In the genomic region with DNA sequence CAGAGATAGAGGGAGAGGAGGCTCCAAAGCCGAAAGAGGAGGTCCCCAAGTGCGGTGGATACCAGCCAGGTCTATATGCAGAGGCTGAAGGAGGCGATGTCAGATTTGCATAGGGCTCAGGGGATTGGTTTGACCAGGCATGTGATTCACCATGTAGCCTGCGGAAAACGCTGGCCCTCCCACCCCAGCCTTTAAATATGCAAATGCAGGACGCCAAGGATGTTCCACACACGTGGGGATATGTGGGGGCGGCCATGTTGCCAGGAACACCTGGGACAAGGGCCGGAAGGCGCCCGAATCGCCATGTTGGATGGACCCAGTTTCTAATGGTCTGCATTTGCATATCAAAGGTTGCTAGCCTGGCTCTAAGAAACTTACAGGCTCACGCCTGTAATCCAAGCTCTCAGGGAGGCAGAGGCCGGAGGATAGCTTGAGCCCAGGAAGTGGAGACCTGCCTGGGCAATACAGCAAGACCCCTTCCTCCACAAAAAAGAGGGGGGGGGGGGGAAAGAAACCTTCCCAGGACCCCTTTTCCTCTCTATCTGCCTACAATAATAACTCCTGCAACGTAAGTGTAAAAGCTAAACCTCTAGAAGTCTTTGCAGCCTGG, we compare ENCODE assay signal across 14 cellular contexts.
DNase-seq lines count a peak whose midpoint lies in the region; ATAC-seq and TF ChIP-seq lines count a peak whose summit lies in the region.
"Had no signal": no experiment of that assay in that cellular context is flagged by ENCODE, and none has a peak within 500 bp of the region (broad histone marks: within the 10 kb centered on the region; RNA-seq: fewer than 3 reads in every experiment).

No MANE protein-coding gene starts in this region.

- H3K4me2 ChIP-seq in PC-9, result no peak overlapping the region
- H3K4me2 ChIP-seq: BLaER1 treated with 17β-estradiol and CSF1 and Interleukin-3, amounts not matched to agents 10 nM and 100 nM had no signal

- H3K4me3 ChIP-seq in GM06990 (replicated peaks; ENCODE audit: low read depth, low read length) (no peak overlapping the region), HUES6 (ENCODE audit: low read depth, low read length) (peak overlapping the region; percentile 38), endodermal cell (ENCODE audit: low read length) (no peak overlapping the region), iPS-15b (ENCODE audit: low read depth, low read length) (peak overlapping the region; percentile 64), PC-9 (no peak overlapping the region)
- H3K4me3 ChIP-seq: BLaER1 treated with 17β-estradiol and CSF1 and Interleukin-3, amounts not matched to agents 10 nM and 100 nM had no signal

- H3K36me3 ChIP-seq in GM06990 (ENCODE audit: control insufficient read depth, insufficient read depth, low read length) (no peaks in the 10 kb centered on the region), HUES6 (ENCODE audit: control insufficient read depth, insufficient read depth, low read length) (peaks cover 3% of the 10 kb centered on the region; the same call in 1 of the 2 replicates), endodermal cell (ENCODE audit: control insufficient read depth, insufficient read depth, low read length) (peaks cover 21% of the 10 kb centered on the region), iPS-15b (ENCODE audit: control insufficient read depth, insufficient read depth, low read length) (no peaks in the 10 kb centered on the region), PC-9 (ENCODE audit: low read depth) (peaks cover 5% of the 10 kb centered on the region; the same call in 1 of the 2 replicates)

- no peaks in the 10 kb centered on the region for H3K27me3 Mint-ChIP-seq in endodermal cell (ENCODE audit: insufficient read depth)
- H3K27me3 Mint-ChIP-seq: CD4-positive, CD25-positive, alpha-beta regulatory T cell; IgD-negative memory B cell had no signal

- H3K79me2 ChIP-seq in PC-9 (ENCODE audit: low read depth), result no peaks in the 10 kb centered on the region

- 0 out of 2 replicates have a peak, but pooled peaks cover 5% of the 10 kb centered on the region for H3F3A ChIP-seq in PC-9 (ENCODE audit: insufficient read depth, low read depth)

- intact Hi-C loops in PC-9 (cut with micrococcal nuclease; ENCODE audit: unreplicated experiment), result no loop called here

- H3K4me1 ChIP-seq in HUES6 (ENCODE audit: control insufficient read depth, insufficient read depth, low read length) (no peaks in the 10 kb centered on the region), endodermal cell (ENCODE audit: control insufficient read depth, insufficient read depth, low read length) (no peaks in the 10 kb centered on the region), iPS-15b (ENCODE audit: control insufficient read depth, insufficient read depth, low read length) (no peaks in the 10 kb centered on the region), PC-9 (replicated peaks; ENCODE audit: insufficient read depth) (peaks cover under 1% of the 10 kb centered on the region; the same call in 1 of the 2 replicates)
- H3K4me1 ChIP-seq: BLaER1 treated with 17β-estradiol and CSF1 and Interleukin-3, amounts not matched to agents 10 nM and 100 nM had no signal

- H3K9ac ChIP-seq in HUES6 (ENCODE audit: low read length) (peak overlapping the region; percentile 36), endodermal cell (ENCODE audit: extremely low read depth, low read length, poor library complexity, severe bottlenecking) (no peak overlapping the region), iPS-15b (ENCODE audit: low read depth, low read length) (peak overlapping the region; percentile 63)
- H3K9ac ChIP-seq: BLaER1 treated with 17β-estradiol and CSF1 and Interleukin-3, amounts not matched to agents 10 nM and 100 nM had no signal

- no peak overlapping the region for H2AFZ ChIP-seq in PC-9

- no peak overlapping the region for H3K27ac Mint-ChIP-seq in endodermal cell
- H3K27ac Mint-ChIP-seq: CD4-positive, CD25-positive, alpha-beta regulatory T cell; IgD-negative memory B cell had no signal

- no peak for ATAC-seq in HG02938 (IDR thresholded peaks at IDR 0.05; ENCODE audit: unreplicated experiment)

- H3K9me2 ChIP-seq in PC-9 (ENCODE audit: insufficient read depth), result no peaks in the 10 kb centered on the region

- BruUV-seq in PC-9 (replicated peaks; lab: Mats Ljungman, UMichigan), result no TSS peak

- no peak overlapping the region for H3K4me3 Mint-ChIP-seq in endodermal cell
- H3K4me3 Mint-ChIP-seq: CD4-positive, CD25-positive, alpha-beta regulatory T cell; IgD-negative memory B cell had no signal

- WGBS in endodermal cell (ENCODE audit: insufficient coverage in 1 of 2, insufficient read length in 1 of 2), 2 experiments, result 92 to 100% methylated on average over 8 to 15 of the region's 15 CpGs

- H3K36me3 Mint-ChIP-seq in endodermal cell (ENCODE audit: low read depth), result peaks cover 65% of the 10 kb centered on the region

- H3K27me3 ChIP-seq in GM06990 (replicated peaks; ENCODE audit: control insufficient read depth, insufficient read depth, low read length) (no peaks in the 10 kb centered on the region), HUES6 (ENCODE audit: control insufficient read depth, insufficient read depth, low read length) (no peaks in the 10 kb centered on the region), endodermal cell (ENCODE audit: control insufficient read depth, insufficient read depth, low read length, poor library complexity, severe bottlenecking) (no peaks in the 10 kb centered on the region), iPS-15b (ENCODE audit: control insufficient read depth, insufficient read depth, low read length) (no peaks in the 10 kb centered on the region), PC-9 (ENCODE audit: insufficient read depth, low read depth) (no peaks in the 10 kb centered on the region)
- H3K27me3 ChIP-seq: BLaER1 treated with 17β-estradiol and CSF1 and Interleukin-3, amounts not matched to agents 10 nM and 100 nM had no signal

- POLR2A ChIA-PET in PC-9 (lab: Charles Lee; ENCODE audit: unreplicated experiment), result no interaction called here

- DNase-seq in GM06990 (ENCODE audit: extremely low read depth, insufficient read length) (peak; percentile 37), endodermal cell (peak; percentile 66), PC-9 (no peak), HuH-7 (ENCODE audit: low spot score) (no peak)
- no peak for DNase-seq in activated CD4-positive, alpha-beta T cell treated with anti-CD3 and anti-CD28 coated beads for 48 hours
- DNase-seq: ACHN; CD4-positive, CD25-positive, alpha-beta regulatory T cell; DMS53; KG1 had no signal

- H3K9me3 Mint-ChIP-seq in endodermal cell, result peaks cover 40% of the 10 kb centered on the region

- no peak for TF ChIP-seq CTCF in GM06990 (IDR thresholded peaks at IDR 0.05; ENCODE audit: insufficient read depth, low read length, poor library complexity, severe bottlenecking)
- TF ChIP-seq CTCF in endodermal cell (conservative IDR thresholded peaks at IDR 0.05), result no peak
- no peak for TF ChIP-seq CTCF in PC-9 (conservative IDR thresholded peaks at IDR 0.05)

- H4K20me1 ChIP-seq in PC-9 (ENCODE audit: insufficient read depth), result no peaks in the 10 kb centered on the region
- H4K20me1 ChIP-seq: BLaER1 treated with 17β-estradiol and CSF1 and Interleukin-3, amounts not matched to agents 10 nM and 100 nM had no signal

- peaks cover 3% of the 10 kb centered on the region; the same call in 1 of the 2 replicates for H3K9me3 ChIP-seq in HUES6 (ENCODE audit: control insufficient read depth, insufficient read depth, low read depth, low read length)
- H3K9me3 ChIP-seq in endodermal cell (ENCODE audit: control insufficient read depth, low read length), result peaks cover 31% of the 10 kb centered on the region
- no peaks in the 10 kb centered on the region for H3K9me3 ChIP-seq in iPS-15b (ENCODE audit: control insufficient read depth, insufficient read depth, low read length)
- H3K9me3 ChIP-seq in PC-9 (ENCODE audit: insufficient read depth, low read depth), result no peaks in the 10 kb centered on the region

- peak overlapping the region; percentile 4; the same call in 1 of the 2 replicates for H3K27ac ChIP-seq in HUES6 (ENCODE audit: low read depth, low read length)
- no peak overlapping the region for H3K27ac ChIP-seq in endodermal cell (ENCODE audit: low read depth, low read length)
- no peak overlapping the region for H3K27ac ChIP-seq in PC-9
- H3K27ac ChIP-seq: BLaER1 treated with 17β-estradiol and CSF1 and Interleukin-3, amounts not matched to agents 10 nM and 100 nM had no signal

- no peaks in the 10 kb centered on the region for H3K4me1 Mint-ChIP-seq in endodermal cell
- H3K4me1 Mint-ChIP-seq: IgD-negative memory B cell had no signal

- CTCF ChIA-PET in PC-9 (lab: Charles Lee), result no interaction called here

Comparison
In these comparisons a context has a peak if more than half of its experiments do, and no peak if none do; other contexts are left out.
1. DNase-seq: peak in GM06990 (single experiment) and endodermal cell (single experiment); none in PC-9 (0 of 2), HuH-7 (single experiment) and activated CD4-positive, alpha-beta T cell treated with anti-CD3 and anti-CD28 coated beads for 48 hours (single experiment).
2. H3K4me3 ChIP-seq: peak in HUES6 (single experiment) and iPS-15b (single experiment); none in GM06990 (single experiment), endodermal cell (single experiment) and PC-9 (single experiment).